17 cellular contexts compared by ENCODE assay signal in genomic region chr22:41347066-41347859, GRCh38. TPM values are rescaled to one million over a fixed set of nuclear protein-coding genes. Genes with fewer than 3 reads are reported as not detected.
A peak's percentile ranks its signal among the peaks of the same experiment; 100 is the strongest.
DNase-seq lines count a peak whose midpoint lies in the region; ATAC-seq, FAIRE-seq and TF ChIP-seq lines count a peak whose summit lies in the region.
"Had no signal": no experiment of that assay in that cellular context is flagged by ENCODE, and none has a peak within 500 bp of the region (broad histone marks: within the 10 kb centered on the region; RNA-seq: fewer than 3 reads in every experiment).

No MANE protein-coding gene starts in this region.

- no peaks in the 10 kb centered on the region for H3K9me3 ChIP-seq in heart left ventricle
- no peaks in the 10 kb centered on the region for H3K9me3 ChIP-seq in K562 (replicated peaks; ENCODE audit: control insufficient read depth, insufficient read depth, low read depth, low read length)
- H3K9me3 ChIP-seq: HAP-1 had no signal

- peak overlapping the region in 1 of 12 donors; percentile 17 for H3K27ac ChIP-seq in heart left ventricle
- no peak overlapping the region for H3K27ac ChIP-seq in K562 (ENCODE audit: extremely low read depth, low read depth, low read length)
- H3K27ac ChIP-seq: PC-9 had no signal

- no peak overlapping the region; a peak in 1 of 4 replicates for H3K9ac ChIP-seq in K562 (ENCODE audit: insufficient read depth in 1 of 2, low read depth in 2 of 2, low read length in 2 of 2)

- TF ChIP-seq CTCF in heart left ventricle (IDR thresholded peaks at IDR 0.05), result no peak
- TF ChIP-seq CTCF in K562 (IDR thresholded peaks at IDR 0.05 in 2 of 3, conservative IDR thresholded peaks at IDR 0.05 in 1 of 3; ENCODE audit: insufficient read depth in 2 of 3, low read depth in 1 of 3, low read length in 3 of 3), result no peak

- CTCF ChIA-PET in K562 (lab: Yijun Ruan, JAX; ENCODE audit: low intra/inter-chr PET ratio), result no interaction called here

- no peaks in the 10 kb centered on the region; the same call in 2 of the 3 replicates for H3K79me2 ChIP-seq in K562 (ENCODE audit: control insufficient read depth, insufficient read depth, low read length)

- no peak for TF ChIP-seq EP300 in K562 (IDR thresholded peaks at IDR 0.05; ENCODE audit: low read length)

- 74 to 82% (median 78%) methylated on average over 18 of the region's 18 CpGs for WGBS in heart left ventricle, 4 donors
- WGBS in K562 (ENCODE audit: insufficient coverage, low coverage, missing lambda C conversion rate), result 87% methylated on average over 11 of the region's 18 CpGs

- POLR2A ChIA-PET in K562 (lab: Yijun Ruan, JAX), result interaction anchor here (0.7 to 1.8 kb wide), 5 partner anchors 10 to 242 kb away, joined by 3 to 6 read pairs (median 5); no protein-coding TSS in a partner anchor

- H3K4me2 ChIP-seq in K562 (ENCODE audit: insufficient read depth, low read length), result no peak overlapping the region
- H3K4me2 ChIP-seq: PC-9 had no signal

- H4K20me1 ChIP-seq in K562 (replicated peaks; ENCODE audit: control insufficient read depth, insufficient read depth, low read length), result no peaks in the 10 kb centered on the region

- intact Hi-C loops in heart left ventricle (cut with DNase I), result no loop called here
- intact Hi-C loops in cardiac septum (cut with DNase I), result no loop called here
- intact Hi-C loops in K562 (cut with micrococcal nuclease), result no loop called here
- intact Hi-C loops in left ventricle myocardium superior (cut with micrococcal nuclease), result no loop called here

- BruUV-seq in K562 (replicated peaks; lab: Mats Ljungman, UMichigan), result no TSS peak

- H3K4me3 ChIP-seq in heart left ventricle (no peak overlapping the region), K562 (no peak overlapping the region)
- H3K4me3 ChIP-seq: HAP-1, PC-9 had no signal

- H3K9me1 ChIP-seq in K562 (ENCODE audit: control insufficient read depth, insufficient read depth, low read length), result no peaks in the 10 kb centered on the region

- H3K27me3 ChIP-seq in heart left ventricle (no peaks in the 10 kb centered on the region), K562 (ENCODE audit: control insufficient read depth in 2 of 2, insufficient read depth in 2 of 2, low read length in 2 of 2) (no peaks in the 10 kb centered on the region)

- FAIRE-seq in K562 (lab: Jason Lieb, UNC), result no peak

- ATAC-seq in heart left ventricle, result peak in 3 of 4 donors; percentile 45 to 73 (median 51)
- no peak for ATAC-seq in K562
- ATAC-seq in left ventricle myocardium superior, result peak; percentile 83
- no peak for ATAC-seq in GM21390 (IDR thresholded peaks at IDR 0.05; ENCODE audit: unreplicated experiment)
- ATAC-seq: SK-N-SH treated with all-trans-retinoic acid at 6 μM for 48 hours had no signal

- H3K36me3 ChIP-seq in heart left ventricle (peaks cover 2 to 100% (median 95%) of the 10 kb centered on the region in 9 donors), K562 (ENCODE audit: control insufficient read depth, insufficient read depth, low read length) (peaks cover 87% of the 10 kb centered on the region; the same call in 2 of the 3 replicates)

- no peak for TF ChIP-seq RAD21 in K562 (CRISPR knock-in tag; conservative IDR thresholded peaks at IDR 0.05 in 1 of 2, IDR thresholded peaks at IDR 0.05 in 1 of 2)

- H3K4me1 ChIP-seq in heart left ventricle (peaks cover 0 to 10% (median 0%) of the 10 kb centered on the region in 12 donors), K562 (replicated peaks in 1 of 2; ENCODE audit: control insufficient read depth in 2 of 2, insufficient read depth in 2 of 2, low read length in 2 of 2) (peaks cover 10 to 14% of the 10 kb centered on the region in 2 experiments; a peak in 4 of 5 replicates)
- H3K4me1 ChIP-seq: HAP-1 had no signal

- in situ Hi-C loops in K562 (cut with MboI), result no loop called here

- H2AFZ ChIP-seq in K562 (ENCODE audit: low read depth, low read length), result no peak overlapping the region
- H2AFZ ChIP-seq: PC-9 had no signal

- TF ChIP-seq POLR2A in heart left ventricle (IDR thresholded peaks at IDR 0.05) (no peak), K562 (conservative IDR thresholded peaks at IDR 0.05) (no peak)

- DNase-seq in heart left ventricle, result peak in 2 of 5 donors; percentile 46 to 77
- no peak for DNase-seq in cardiac septum (ENCODE audit: low spot score)
- DNase-seq in K562 (ENCODE audit: extremely low read depth in 1 of 4, low spot score in 3 of 4), result no peak
- DNase-seq in left ventricle myocardium superior, result peak; percentile 78
- DNase-seq in DMS53 (lab: John Stamatoyannopoulos, UW), result no peak
- DNase-seq in germinal center (ENCODE audit: low spot score), result no peak
- DNase-seq: DMS153, Kasumi-1, NCI-H1105 treated with DMSO at 0.1 percent for 48 hours, NCI-H2029, NCI-H2171, NCI-H748 treated with DMSO at 0.1 percent for 48 hours, PC-9, SHP77 treated with DMSO at 0.1 percent for 48 hours had no signal

TF ChIP-seq in K562, 482 proteins besides CTCF, POLR2A, EP300 and RAD21:
- no peak for TF ChIP-seq ZNF24 (IDR thresholded peaks at IDR 0.05)
- no peak for TF ChIP-seq ZNF436 (CRISPR knock-in tag; IDR thresholded peaks at IDR 0.05)
- TF ChIP-seq POLR2G (IDR thresholded peaks at IDR 0.05; ENCODE audit: low read depth, low read length), result peak; percentile 55
TF ChIP-seq in K562: peak in this region for 1.

RNA-seq across cellular contexts. Expression of gene TEF, which starts 34.5 kb away (rescaled TPM):
- total RNA-seq in heart left ventricle (10 to 100 TPM in 8 of 9 donors, 1 to 10 TPM in 1; 7.2 to 35.3 (median 19.6) TPM), cardiac septum (14.0 TPM), K562 (2014; rRNA removed) (1.2 and 2.0 TPM in 2 replicates), K562 (2014; rRNA removed; fragmentation: Illumina TruSeq; extraction: Trizol) (0.69 and 0.96 TPM in 2 replicates), K562 (2015; rRNA removed; fragmentation: Illumina TruSeq; extraction: Trizol) (0.68 and 0.76 TPM in 2 replicates), K562 (2021) (1.6 and 2.8 TPM in 2 replicates), left ventricle myocardium superior (25.4 TPM)
- polyA plus RNA-seq in heart left ventricle (10 to 100 TPM in 1 of 2 donors, 1 to 10 TPM in 1; 9.9 to 15.8 TPM), K562 (2011; rRNA removed) (3.1 and 3.2 TPM in 2 replicates), K562 (2014; fragmentation: Illumina TruSeq; extraction: Trizol) (1.8 and 2.1 TPM in 2 replicates), K562 (2014; fragmentation: Nextera tagmentation; extraction: Ambion mirVana) (under 1 TPM; 0.04 to 0.06 TPM), K562 (2014; rRNA removed) (0.90 and 1.4 TPM in 2 replicates)
- total RNA-seq in K562 (2011; cell fraction: chromatin; rRNA removed; ENCODE audit: low replicate concordance), result 1.4 and 6.6 TPM in 2 replicates
- 2.4 and 2.8 TPM in 2 replicates for total RNA-seq in K562 (2011; cell fraction: nucleolus; rRNA removed)
- 1.9 and 3.0 TPM in 2 replicates for total RNA-seq in K562 (2011; cell fraction: nucleoplasm; rRNA removed)
- 1.4 and 4.5 TPM in 2 replicates for polyA plus RNA-seq in K562 (2011; cell fraction: cytosol; rRNA removed)
- polyA plus RNA-seq in K562 (2011; cell fraction: nucleus; rRNA removed), result 4.0 and 5.7 TPM in 2 replicates
- polyA plus RNA-seq in K562 (2012), result 0.30 and 0.72 TPM in 2 replicates
- polyA minus RNA-seq in K562 (2011; rRNA and poly(A)+ RNA removed), result 2.7 and 4.1 TPM in 2 replicates
- 0.67 and 1.4 TPM in 2 replicates for polyA minus RNA-seq in K562 (2011; cell fraction: cytosol; rRNA and poly(A)+ RNA removed)
- polyA minus RNA-seq in K562 (2011; cell fraction: nucleus; rRNA and poly(A)+ RNA removed), result 0.67 and 1.2 TPM in 2 replicates

RNA-seq across cellular contexts. Expression of gene ZC3H7B, which starts 45.9 kb away (rescaled TPM):
- total RNA-seq in heart left ventricle, result 10 to 100 TPM; 32.2 to 50.4 (median 37.1) TPM
- polyA plus RNA-seq in heart left ventricle, result 10 to 100 TPM; 29.7 to 48.7 TPM
- 37.2 TPM for total RNA-seq in cardiac septum
- total RNA-seq in K562 (2011; cell fraction: chromatin; rRNA removed; ENCODE audit: low replicate concordance), result 34.7 and 75.0 TPM in 2 replicates
- 38.4 and 39.9 TPM in 2 replicates for total RNA-seq in K562 (2011; cell fraction: nucleolus; rRNA removed)
- total RNA-seq in K562 (2011; cell fraction: nucleoplasm; rRNA removed), result 35.9 and 42.2 TPM in 2 replicates
- 35.2 and 41.1 TPM in 2 replicates for total RNA-seq in K562 (2014; rRNA removed)
- total RNA-seq in K562 (2014; rRNA removed; fragmentation: Illumina TruSeq; extraction: Trizol), result 13.5 and 16.5 TPM in 2 replicates
- 25.8 and 26.8 TPM in 2 replicates for total RNA-seq in K562 (2015; rRNA removed; fragmentation: Illumina TruSeq; extraction: Trizol)
- total RNA-seq in K562 (2021), result 45.8 and 49.8 TPM in 2 replicates
- 19.0 and 25.6 TPM in 2 replicates for polyA plus RNA-seq in K562 (2011; rRNA removed)
- polyA plus RNA-seq in K562 (2011; cell fraction: cytosol; rRNA removed), result 18.6 and 31.1 TPM in 2 replicates
- polyA plus RNA-seq in K562 (2011; cell fraction: nucleus; rRNA removed), result 50.3 and 65.2 TPM in 2 replicates
- polyA plus RNA-seq in K562 (2012), result 35.9 and 39.0 TPM in 2 replicates
- polyA plus RNA-seq in K562 (2014; fragmentation: Illumina TruSeq; extraction: Trizol), result 30.6 and 40.0 TPM in 2 replicates
- under 1 TPM; 0.07 to 0.30 TPM for polyA plus RNA-seq in K562 (2014; fragmentation: Nextera tagmentation; extraction: Ambion mirVana)
- polyA plus RNA-seq in K562 (2014; rRNA removed), result 38.6 and 39.0 TPM in 2 replicates
- polyA minus RNA-seq in K562 (2011; rRNA and poly(A)+ RNA removed), result 13.3 and 17.7 TPM in 2 replicates
- polyA minus RNA-seq in K562 (2011; cell fraction: cytosol; rRNA and poly(A)+ RNA removed), result 17.8 and 25.7 TPM in 2 replicates
- 11.4 and 14.6 TPM in 2 replicates for polyA minus RNA-seq in K562 (2011; cell fraction: nucleus; rRNA and poly(A)+ RNA removed)
- total RNA-seq in left ventricle myocardium superior, result 47.6 TPM

Comparison
In these comparisons a context has a peak if more than half of its experiments do, and no peak if none do; other contexts are left out.
1. ATAC-seq: peak in heart left ventricle (3 of 4) and left ventricle myocardium superior (single experiment); none in K562 (single experiment) and GM21390 (single experiment).